8 cellular contexts compared by ENCODE assay signal in the genomic region with DNA sequence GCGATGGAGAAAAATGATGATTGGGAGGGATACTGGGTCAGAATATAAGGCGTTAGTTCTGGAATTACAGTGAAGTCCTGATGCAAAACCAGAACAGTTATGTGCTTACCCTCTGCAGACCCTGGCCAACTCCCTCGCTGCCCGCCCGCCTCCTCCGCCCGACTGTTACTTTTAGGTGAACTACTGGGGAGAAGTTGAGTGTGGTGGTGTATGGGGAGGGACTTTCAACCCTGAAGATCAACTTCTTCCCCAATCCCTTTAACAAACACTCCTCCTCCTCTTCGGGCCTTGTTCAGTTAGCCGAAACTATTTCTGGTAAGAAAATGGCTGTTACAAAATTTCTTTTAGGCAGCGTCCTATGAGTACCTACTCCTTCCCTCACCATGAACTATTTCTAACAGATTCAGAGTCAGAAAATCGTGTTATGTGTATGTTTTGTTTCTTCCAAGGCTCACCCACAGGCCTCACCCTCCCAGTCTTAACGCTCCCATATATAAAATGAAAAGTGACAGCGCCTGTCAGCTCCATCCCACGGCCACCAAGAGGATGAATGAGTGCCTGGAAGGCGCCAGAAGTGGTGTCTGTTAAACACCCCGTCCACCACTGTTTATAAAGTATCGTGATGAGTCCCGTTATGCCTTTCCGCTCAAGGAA. TPM values are rescaled to one million over a fixed set of nuclear protein-coding genes. Genes with fewer than 3 reads are reported as not detected.
DNase-seq lines count a peak whose midpoint lies in the region; TF ChIP-seq lines count a peak whose summit lies in the region.

No MANE protein-coding gene starts in this region.

- H3K36me3 ChIP-seq in SU-DHL-6 (ENCODE audit: low read length) (no peaks in the 10 kb centered on the region), esophagus (ENCODE audit: control insufficient read depth in 2 of 2, insufficient read depth in 2 of 2, low read length in 1 of 2) (no peaks in the 10 kb centered on the region), osteoblast (ENCODE audit: insufficient read depth, low read length) (no peaks in the 10 kb centered on the region)

- H3K4me3 ChIP-seq in SU-DHL-6 (ENCODE audit: insufficient read depth, low read length, poor library complexity, severe bottlenecking), result peak overlapping the region; percentile 98
- H3K4me3 ChIP-seq in esophagus (ENCODE audit: low read depth in 1 of 2, low read length in 2 of 2), result peak overlapping the region; percentile 94 to 96
- H3K4me3 ChIP-seq in osteoblast (ENCODE audit: insufficient read depth, low read length), result peak overlapping the region; percentile 92

- TF ChIP-seq CTCF in HFFc6 (IDR thresholded peaks at IDR 0.05) (no peak), SU-DHL-6 (IDR thresholded peaks at IDR 0.05; ENCODE audit: insufficient read depth, low read length, poor library complexity, severe bottlenecking) (no peak), osteoblast (IDR thresholded peaks at IDR 0.05; ENCODE audit: extremely low read depth, low read depth, low read length) (no peak)

- H3K4me1 ChIP-seq in esophagus (ENCODE audit: control insufficient read depth in 2 of 2, insufficient read depth in 2 of 2, low read length in 1 of 2) (no peaks in the 10 kb centered on the region), osteoblast (ENCODE audit: insufficient read depth, low read length) (peaks cover 30% of the 10 kb centered on the region)

- no peaks in the 10 kb centered on the region for H3K9me3 Mint-ChIP-seq in HFFc6

- H4K20me1 ChIP-seq in SU-DHL-6 (ENCODE audit: low read depth, low read length) (peaks cover 13% of the 10 kb centered on the region; the same call in 1 of the 2 replicates), osteoblast (ENCODE audit: insufficient read depth, low read length) (peaks cover 16% of the 10 kb centered on the region)

- H3F3A ChIP-seq in SU-DHL-6 (ENCODE audit: insufficient read depth), result peaks cover 16% of the 10 kb centered on the region; the same call in 1 of the 2 replicates

- H3K4me2 ChIP-seq in SU-DHL-6 (ENCODE audit: low read depth, low read length, poor library complexity, severe bottlenecking), result peak overlapping the region; percentile 91
- H3K4me2 ChIP-seq in osteoblast (ENCODE audit: insufficient read depth, low read length), result peak overlapping the region; percentile 81

- peak overlapping the region; percentile 100 for H3K27ac Mint-ChIP-seq in HFFc6

- WGBS in esophagus, 2 donors, result 8 to 11% methylated on average over 19 of the region's 19 CpGs

- H3K27me3 ChIP-seq in SU-DHL-6 (ENCODE audit: low read length) (no peaks in the 10 kb centered on the region), esophagus (ENCODE audit: control insufficient read depth in 1 of 2, insufficient read depth in 2 of 2, low read length in 2 of 2) (no peaks in the 10 kb centered on the region), osteoblast (ENCODE audit: insufficient read depth, low read length) (no peaks in the 10 kb centered on the region)

- no peaks in the 10 kb centered on the region for H3K36me3 Mint-ChIP-seq in HFFc6 (ENCODE audit: low read depth)

- H3K4me3 Mint-ChIP-seq in HFFc6, result peak overlapping the region; percentile 98

- H3K4me1 Mint-ChIP-seq in HFFc6 (ENCODE audit: low read depth), result peaks cover 55% of the 10 kb centered on the region

- peak overlapping the region; percentile 79 for H3K9ac ChIP-seq in SU-DHL-6 (ENCODE audit: low read length)

- H3K79me2 ChIP-seq in SU-DHL-6 (ENCODE audit: insufficient read depth, low read length), result peaks cover 56% of the 10 kb centered on the region
- H3K79me2 ChIP-seq in osteoblast (ENCODE audit: insufficient read depth, low read length), result peaks cover 54% of the 10 kb centered on the region

- H3K27ac ChIP-seq in SU-DHL-6 (ENCODE audit: low read depth, low read length) (0 out of 2 replicates have a peak overlapping the region, but pooled peaks have one; percentile 95), esophagus (ENCODE audit: low read depth in 2 of 2, low read length in 1 of 2) (peak overlapping the region; percentile 100), osteoblast (ENCODE audit: low read depth, low read length) (peak overlapping the region; percentile 100)

- H3K27me3 Mint-ChIP-seq in HFFc6 (ENCODE audit: insufficient read depth), result peaks cover 4% of the 10 kb centered on the region; the same call in 1 of the 2 replicates

- H3K9me2 ChIP-seq in SU-DHL-6 (replicated peaks; ENCODE audit: insufficient read depth, low read length), result no peaks in the 10 kb centered on the region

- H2AFZ ChIP-seq in SU-DHL-6 (ENCODE audit: low read depth, low read length, severe bottlenecking) (peak overlapping the region; percentile 49), osteoblast (ENCODE audit: low read length) (peak overlapping the region; percentile 89)

- peak; percentile 12 for DNase-seq in ELF-1 (ENCODE audit: low read depth, low spot score)
- DNase-seq in HFFc6, result peak; percentile 7
- no peak for DNase-seq in osteoblast (ENCODE audit: insufficient read length, low spot score, missing footprints)
- no peak for DNase-seq in SKM-1 (lab: John Stamatoyannopoulos, UW; ENCODE audit: unreplicated experiment)
- no peak for DNase-seq in NCI-H748 treated with DMSO at 0.1 percent for 48 hours (lab: John Stamatoyannopoulos, UW)
- DNase-seq in occipital lobe (lab: John Stamatoyannopoulos, UW), result no peak

- H3K9me3 ChIP-seq in SU-DHL-6 (ENCODE audit: insufficient read depth, low read length) (no peaks in the 10 kb centered on the region), esophagus (ENCODE audit: control insufficient read depth in 2 of 2, insufficient read depth in 1 of 2, low read depth in 1 of 2, low read length in 1 of 2) (no peaks in the 10 kb centered on the region), osteoblast (ENCODE audit: low read depth, low read length) (no peaks in the 10 kb centered on the region)

RNA-seq across cellular contexts. Expression of a gene that starts 1.3 kb away (rescaled TPM):
- total RNA-seq in HFFc6 (2021; fragmentation: NEBNext Ultra II Directional; extraction: Animal tissue kit (Norgen Biotek cat#: 25700)), result 10 to 100 TPM; 15.3 to 18.1 (median 17.2) TPM
- polyA plus RNA-seq in esophagus, result 1 to 10 TPM; 2.6 to 3.6 TPM
- total RNA-seq in osteoblast, result 15.6 and 19.2 TPM in 2 replicates
- total RNA-seq in occipital lobe, result 26.8 TPM

Comparison
In these comparisons a context has a peak if more than half of its experiments do, and no peak if none do; other contexts are left out.
1. DNase-seq: peak in ELF-1 (single experiment) and HFFc6 (single experiment); none in osteoblast (single experiment), SKM-1 (single experiment), NCI-H748 treated with DMSO at 0.1 percent for 48 hours (single experiment) and occipital lobe (single experiment).
2. Peak in every context shown above with its lines, with median percentiles within 50 percentile points of each other: H3K27ac ChIP-seq and H3K4me3 ChIP-seq.